ENCODE assay signal across 9 cellular contexts in the genomic region with DNA sequence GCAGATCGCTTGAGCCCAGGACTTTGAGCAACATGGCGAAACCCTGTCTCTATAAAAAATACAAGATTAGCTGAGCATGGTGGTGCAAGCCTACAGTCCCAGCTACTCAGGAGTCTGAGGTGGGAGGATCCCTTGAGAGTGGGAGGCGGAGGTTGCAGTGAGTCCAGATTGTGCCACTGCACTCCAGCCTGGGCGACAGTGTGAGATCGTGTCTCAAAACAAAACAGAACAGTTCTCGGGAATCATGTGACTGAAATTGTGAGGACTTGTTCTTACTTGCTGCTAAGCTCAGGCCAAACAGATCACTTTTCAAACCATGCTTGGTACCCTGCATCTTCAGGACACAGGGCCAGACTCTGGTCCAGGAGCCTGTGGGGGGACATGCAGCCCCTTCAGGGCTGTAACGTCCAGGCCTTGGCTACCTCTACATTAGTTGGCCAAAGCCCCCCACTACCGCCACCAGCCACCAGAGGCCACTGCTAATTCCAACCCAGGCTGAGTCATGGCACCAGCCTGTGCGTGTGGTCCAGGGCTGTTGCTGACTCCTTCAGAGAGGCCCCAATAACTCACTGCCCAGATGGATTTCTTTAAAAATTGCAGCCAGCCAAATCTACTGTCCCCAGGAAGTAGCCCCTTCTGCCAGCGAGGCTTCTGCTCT. TPM values are rescaled to one million over a fixed set of nuclear protein-coding genes. Genes with fewer than 3 reads are reported as not detected.
DNase-seq lines count a peak whose midpoint lies in the region; ATAC-seq and TF ChIP-seq lines count a peak whose summit lies in the region.
"Had no signal": no experiment of that assay in that cellular context is flagged by ENCODE, and none has a peak within 500 bp of the region (broad histone marks: within the 10 kb centered on the region; RNA-seq: fewer than 3 reads in every experiment).

No MANE protein-coding gene starts in this region.

- no peaks in the 10 kb centered on the region for H3K4me1 ChIP-seq in stomach

- intact Hi-C loops in left cardiac atrium (cut with DNase I) (no loop called here), stomach (cut with DNase I; ENCODE audit: low total_unique reads) (no loop called here)

- peaks cover 12% of the 10 kb centered on the region for H3K27me3 Mint-ChIP-seq in activated T-helper 17 cell treated with anti-CD3 and anti-CD28 coated beads, Interleukin-2, amount 50 U/mL, for 72 hours

- H3K36me3 Mint-ChIP-seq in activated T-helper 17 cell treated with anti-CD3 and anti-CD28 coated beads, Interleukin-2, amount 50 U/mL, for 72 hours (ENCODE audit: low read depth) = no peaks in the 10 kb centered on the region
- H3K36me3 Mint-ChIP-seq: activated naive CD8-positive, alpha-beta T cell had no signal

- 70 to 73% (median 71%) methylated on average over 10 of the region's 10 CpGs for WGBS in stomach, 5 donors

- TF ChIP-seq EP300 in stomach (IDR thresholded peaks at IDR 0.05) = no peak

- H3K27me3 ChIP-seq in stomach = peaks cover 0 to 12% (median 0%) of the 10 kb centered on the region in 3 donors

- H3K9me3 Mint-ChIP-seq in activated T-helper 17 cell treated with anti-CD3 and anti-CD28 coated beads, Interleukin-2, amount 50 U/mL, for 72 hours = no peaks in the 10 kb centered on the region

- H3K27ac Mint-ChIP-seq in activated T-helper 17 cell treated with anti-CD3 and anti-CD28 coated beads, Interleukin-2, amount 50 U/mL, for 72 hours = peak overlapping the region; percentile 36
- H3K27ac Mint-ChIP-seq: activated naive CD8-positive, alpha-beta T cell had no signal

- H3K4me3 Mint-ChIP-seq in activated T-helper 17 cell treated with anti-CD3 and anti-CD28 coated beads, Interleukin-2, amount 50 U/mL, for 72 hours = no peak overlapping the region
- H3K4me3 Mint-ChIP-seq: activated naive CD8-positive, alpha-beta T cell had no signal

- H3K9me3 ChIP-seq in stomach = peaks cover 0 to under 1% (median 0%) of the 10 kb centered on the region in 4 donors

- peak in 3 of 7 experiments; percentile 32 to 46 (median 38) for TF ChIP-seq CTCF in stomach (IDR thresholded peaks at IDR 0.05)

- TF ChIP-seq POLR2A in stomach (IDR thresholded peaks at IDR 0.05) = no peak

- DNase-seq in activated effector memory CD4-positive, alpha-beta T cell treated with anti-CD3 and anti-CD28 coated beads, Interleukin-2, amount 50 U/mL, for 16 hours = peak; percentile 65
- no peak for DNase-seq in activated effector memory CD4-positive, alpha-beta T cell treated with Interleukin-2 at 50 U/mL for 16 hours
- peak; percentile 25 for DNase-seq in NCI-H460 (ENCODE audit: extremely low read depth, low read depth)
- DNase-seq in left cardiac atrium = no peak
- peak; percentile 26 for DNase-seq in stimulated activated CD4-positive, alpha-beta T cell treated with anti-CD3 and anti-CD28 coated beads, Interleukin-4, amount 100 ng/mL, for 24 hours
- DNase-seq in stomach = no peak

- no peak overlapping the region for H3K27ac ChIP-seq in stomach

- no peak overlapping the region for H3K4me3 ChIP-seq in stomach

- no peaks in the 10 kb centered on the region for H3K36me3 ChIP-seq in stomach

- ATAC-seq in activated T-helper 17 cell treated with anti-CD3 and anti-CD28 coated beads, Interleukin-2, amount 50 U/mL, for 72 hours (replicated peaks) = peak; percentile 70
- ATAC-seq in left cardiac atrium (peak; percentile 63 to 79), GM21526 (IDR thresholded peaks at IDR 0.05; ENCODE audit: low FRiP score, unreplicated experiment) (no peak)

- no peaks in the 10 kb centered on the region for H3K4me1 Mint-ChIP-seq in activated T-helper 17 cell treated with anti-CD3 and anti-CD28 coated beads, Interleukin-2, amount 50 U/mL, for 72 hours

RNA-seq across cellular contexts. Expression of gene SYNDIG1L, which starts 33.4 kb away (rescaled TPM):
- not detected in 2 replicates for total RNA-seq in NCI-H460 (2014; rRNA removed; shearing (Covaris generic))
- polyA plus RNA-seq in NCI-H460 (2014; cell fraction: nucleus; rRNA removed) = not detected in 2 replicates
- not detected for total RNA-seq in activated T-helper 17 cell treated with anti-CD3 and anti-CD28 coated beads, Interleukin-2, amount 50 U/mL, for 72 hours
- total RNA-seq in left cardiac atrium (under 1 TPM in 1 of 2 donors, not detected in 1; 0.24 TPM), stomach (not detected)
- not detected for polyA plus RNA-seq in stomach

RNA-seq across cellular contexts. Expression of gene NPC2, which starts 33.7 kb away (rescaled TPM):
- total RNA-seq in NCI-H460 (2014; rRNA removed; shearing (Covaris generic)) = 59.3 and 74.8 TPM in 2 replicates
- polyA plus RNA-seq in NCI-H460 (2014; cell fraction: nucleus; rRNA removed) = 53.5 and 81.7 TPM in 2 replicates
- 10 to 100 TPM; 34.1 to 37.2 TPM for total RNA-seq in activated T-helper 17 cell treated with anti-CD3 and anti-CD28 coated beads, Interleukin-2, amount 50 U/mL, for 72 hours
- 100 to 1,000 TPM; 156 to 157 TPM for total RNA-seq in left cardiac atrium
- total RNA-seq in stomach = 100 to 1,000 TPM in 3 of 5 donors, 10 to 100 TPM in 2; 62.6 to 186 (median 103) TPM
- polyA plus RNA-seq in stomach = 100 to 1,000 TPM; 124 to 152 (median 134) TPM

RNA-seq across cellular contexts. Expression of gene ISCA2, which starts 34.1 kb away (rescaled TPM):
- total RNA-seq in NCI-H460 (2014; rRNA removed; shearing (Covaris generic)) = 18.4 and 24.3 TPM in 2 replicates
- polyA plus RNA-seq in NCI-H460 (2014; cell fraction: nucleus; rRNA removed) = 27.3 and 39.7 TPM in 2 replicates
- 10 to 100 TPM; 20.3 to 28.5 TPM for total RNA-seq in activated T-helper 17 cell treated with anti-CD3 and anti-CD28 coated beads, Interleukin-2, amount 50 U/mL, for 72 hours
- total RNA-seq in left cardiac atrium = 10 to 100 TPM; 34.1 to 39.1 TPM
- total RNA-seq in stomach = 10 to 100 TPM in 3 of 5 donors, not detected in 2; 15.2 to 34.3 (median 27.2) TPM
- 10 to 100 TPM; 22.1 to 31.9 (median 22.8) TPM for polyA plus RNA-seq in stomach

Comparison
In these comparisons a context has a peak if more than half of its experiments do, and no peak if none do; other contexts are left out.
1. DNase-seq: peak in activated effector memory CD4-positive, alpha-beta T cell treated with anti-CD3 and anti-CD28 coated beads, Interleukin-2, amount 50 U/mL, for 16 hours (single experiment), NCI-H460 (single experiment) and stimulated activated CD4-positive, alpha-beta T cell treated with anti-CD3 and anti-CD28 coated beads, Interleukin-4, amount 100 ng/mL, for 24 hours (single experiment); none in activated effector memory CD4-positive, alpha-beta T cell treated with Interleukin-2 at 50 U/mL for 16 hours (single experiment), left cardiac atrium (single experiment) and stomach (single experiment).